16 cellular contexts compared by ENCODE assay signal in the genomic region with DNA sequence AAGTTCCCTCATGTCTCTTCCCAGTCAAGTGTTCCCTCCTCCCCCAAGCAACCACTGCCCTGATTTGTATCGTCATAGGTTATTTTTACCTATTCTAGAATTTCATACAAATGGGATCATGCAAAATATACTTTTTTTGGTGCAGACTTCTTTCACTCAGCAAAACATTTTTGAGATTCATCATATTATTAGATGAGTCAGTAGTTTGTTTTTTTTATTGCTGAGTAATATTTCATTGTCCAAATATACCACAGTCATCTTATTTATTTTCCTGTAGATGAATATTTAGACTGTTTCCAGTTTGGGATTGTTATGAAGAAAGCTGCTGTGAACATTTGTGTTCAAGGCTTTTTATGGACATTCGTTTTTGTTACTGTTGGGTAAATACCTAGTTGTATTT.
"Had no signal": no experiment of that assay in that cellular context is flagged by ENCODE, and none has a peak within 500 bp of the region (broad histone marks: within the 10 kb centered on the region; RNA-seq: fewer than 3 reads in every experiment).

No MANE protein-coding gene starts in this region.

- H3K4me2 ChIP-seq: SK-N-SH had no signal

- H3K27me3 ChIP-seq: MG63 had no signal

- H3K36me3 ChIP-seq: MG63 had no signal

- H3K9ac ChIP-seq: SK-N-SH had no signal

- H3K27ac ChIP-seq: RWPE1 had no signal

- DNase-seq: KBM-7, MG63, NCI-H1092, NCI-H1105 treated with DMSO at 0.1 percent for 48 hours, NCI-H1417 treated with DMSO at 0.1 percent for 48 hours, NCI-H1694 treated with DMSO at 0.1 percent for 48 hours, NCI-H1930, NCI-H2081, NCI-H2107, NCI-H2227 treated with DMSO at 0.1 percent for 48 hours, NCI-H524, NCI-H69, NCI-H774, SHP77, SK-N-SH had no signal

- H3K4me3 ChIP-seq: MG63 had no signal

- H3K9me3 ChIP-seq: MG63, SK-N-SH had no signal
